ENCODE assay signal across 15 cellular contexts in genomic region chr6:145863988-145864616, GRCh38. TPM values are rescaled to one million over a fixed set of nuclear protein-coding genes. Genes with fewer than 3 reads are reported as not detected.
DNase-seq lines count a peak whose midpoint lies in the region; ATAC-seq and TF ChIP-seq lines count a peak whose summit lies in the region.
"Had no signal": no experiment of that assay in that cellular context is flagged by ENCODE, and none has a peak within 500 bp of the region (broad histone marks: within the 10 kb centered on the region; RNA-seq: fewer than 3 reads in every experiment).

No MANE protein-coding gene starts in this region.

- H3K4me3 ChIP-seq in BLaER1, result no peak overlapping the region
- H3K4me3 ChIP-seq in thyroid gland (replicated peaks in 1 of 3), result no peak overlapping the region
- no peak overlapping the region for H3K4me3 ChIP-seq in adrenal gland
- H3K4me3 ChIP-seq: A549, HAP-1, pancreas had no signal

- intact Hi-C loops in thyroid gland (cut with DNase I) (no loop called here), adrenal gland (cut with DNase I) (no loop called here)

- TF ChIP-seq POLR2A in thyroid gland (IDR thresholded peaks at IDR 0.05) (no peak), adrenal gland (IDR thresholded peaks at IDR 0.05) (no peak)

- TF ChIP-seq CTCF in thyroid gland (IDR thresholded peaks at IDR 0.05) (no peak), adrenal gland (IDR thresholded peaks at IDR 0.05) (no peak)

- H3K4me1 ChIP-seq in BLaER1, result peaks cover 41% of the 10 kb centered on the region
- H3K4me1 ChIP-seq in thyroid gland, result no peaks in the 10 kb centered on the region
- no peaks in the 10 kb centered on the region for H3K4me1 ChIP-seq in adrenal gland (replicated peaks in 1 of 2)
- H3K4me1 ChIP-seq: A549, HAP-1, pancreas had no signal

- H3K9me3 ChIP-seq in BLaER1 (peaks cover 5% of the 10 kb centered on the region; the same call in 1 of the 2 replicates), thyroid gland (no peaks in the 10 kb centered on the region), adrenal gland (replicated peaks in 1 of 3) (peaks cover 0 to 5% (median 0%) of the 10 kb centered on the region in 3 donors)
- H3K9me3 ChIP-seq: HAP-1 had no signal

- 92 to 97% methylated on average over 2 of the region's 2 CpGs for WGBS in thyroid gland, 2 donors
- WGBS in adrenal gland, 4 donors, result 74 to 90% (median 79%) methylated on average over 2 of the region's 2 CpGs

- no peaks in the 10 kb centered on the region for H4K20me1 ChIP-seq in BLaER1

- no peak overlapping the region for H3K9ac ChIP-seq in BLaER1

- no peaks in the 10 kb centered on the region for H3K36me3 ChIP-seq in BLaER1
- H3K36me3 ChIP-seq in thyroid gland, result no peaks in the 10 kb centered on the region
- H3K36me3 ChIP-seq in adrenal gland (replicated peaks in 1 of 2), result no peaks in the 10 kb centered on the region
- H3K36me3 ChIP-seq: HAP-1, pancreas had no signal

- H3K4me2 ChIP-seq in BLaER1, result peak overlapping the region; percentile 1; the same call in 1 of the 2 replicates
- H3K4me2 ChIP-seq: A549 had no signal

- DNase-seq in NOMO-1 treated with DMSO at 0.1 percent for 48 hours (lab: John Stamatoyannopoulos, UW; ENCODE audit: unreplicated experiment) (peak; percentile 95), thyroid gland (no peak), adrenal gland (no peak), 8988T (no peak)
- no peak for DNase-seq in stimulated activated CD4-positive, alpha-beta T cell treated with anti-CD3 and anti-CD28 coated beads, Interleukin-2, amount 100 ng/mL, for 24 hours
- DNase-seq: activated T-cell treated with anti-CD3 and anti-CD28 coated beads, Interleukin-2, amount 50 U/mL, for 24 hours; caudate nucleus; left ventricle myocardium superior; NCI-H748 treated with DMSO at 0.1 percent for 48 hours; pancreas had no signal

- no peaks in the 10 kb centered on the region for H3K27me3 ChIP-seq in BLaER1
- no peaks in the 10 kb centered on the region for H3K27me3 ChIP-seq in thyroid gland
- no peaks in the 10 kb centered on the region for H3K27me3 ChIP-seq in adrenal gland
- H3K27me3 ChIP-seq: pancreas had no signal

- peak; percentile 32 for ATAC-seq in GM19372 (IDR thresholded peaks at IDR 0.05; ENCODE audit: low read depth, unreplicated experiment)
- ATAC-seq in HG02938 (IDR thresholded peaks at IDR 0.05; ENCODE audit: unreplicated experiment), result peak; percentile 46
- ATAC-seq: A549, left ventricle myocardium superior had no signal

- H3K27ac ChIP-seq in BLaER1, result no peak overlapping the region
- H3K27ac ChIP-seq in thyroid gland, result no peak overlapping the region
- H3K27ac ChIP-seq in adrenal gland, result no peak overlapping the region
- H3K27ac ChIP-seq: A549, pancreas had no signal

RNA-seq across cellular contexts. Expression of gene FBXO30, which starts 49.5 kb away (rescaled TPM):
- total RNA-seq in thyroid gland (10 to 100 TPM; 18.8 to 33.3 (median 20.8) TPM), adrenal gland (10 to 100 TPM in 1 of 8 donors, 1 to 10 TPM in 7; 4.4 to 10.5 (median 8.3) TPM)
- 10 to 100 TPM in 1 of 3 donors, 1 to 10 TPM in 2; 3.8 to 10.4 (median 4.7) TPM for polyA plus RNA-seq in adrenal gland
